8 cellular contexts compared by ENCODE assay signal in genomic region chr20:12970372-12970821, GRCh38. TPM values are rescaled to one million over a fixed set of nuclear protein-coding genes. Genes with fewer than 3 reads are reported as not detected.
DNase-seq lines count a peak whose midpoint lies in the region; ATAC-seq and TF ChIP-seq lines count a peak whose summit lies in the region.

No MANE protein-coding gene starts in this region.

- intact Hi-C loops in A673 (cut with micrococcal nuclease; ENCODE audit: unreplicated experiment), result loop anchor here (1.0 to 5.0 kb wide), 3 partner anchors 136 to 802 kb away; no protein-coding TSS in a partner anchor

- H3K4me3 ChIP-seq in A673 (ENCODE audit: low read depth, low read length, poor library complexity, severe bottlenecking), result no peak overlapping the region

- POLR2A ChIA-PET in A673 (lab: Charles Lee; ENCODE audit: low non-redundant PET), result no interaction called here

- no peaks in the 10 kb centered on the region for H3K9me3 ChIP-seq in A673 (ENCODE audit: low read depth, low read length, poor library complexity, severe bottlenecking)

- no peaks in the 10 kb centered on the region for H3K4me1 ChIP-seq in A673 (ENCODE audit: insufficient read depth, low read length, poor library complexity, severe bottlenecking)

- peak; percentile 58 for TF ChIP-seq CTCF in A673 (conservative IDR thresholded peaks at IDR 0.05; ENCODE audit: low read depth, low read length)

- ATAC-seq in GM18868 (IDR thresholded peaks at IDR 0.05; ENCODE audit: unreplicated experiment) (peak; percentile 63), HG03354 (IDR thresholded peaks at IDR 0.05; ENCODE audit: poor library complexity, severe bottlenecking, unreplicated experiment) (no peak), HG03521 (IDR thresholded peaks at IDR 0.05; ENCODE audit: unreplicated experiment) (no peak)

- no peaks in the 10 kb centered on the region for H3K36me3 ChIP-seq in A673 (ENCODE audit: insufficient read depth, low read length, poor library complexity, severe bottlenecking)

- H3K27ac ChIP-seq in A673 (ENCODE audit: low read depth, low read length, poor library complexity, severe bottlenecking), result no peak overlapping the region

- no TSS peak for BruUV-seq in A673 (replicated peaks; lab: Mats Ljungman, UMichigan)

- DNase-seq in A673 (ENCODE audit: low spot score), result peak; percentile 50
- peak; percentile 32 for DNase-seq in OCI-M1 (lab: John Stamatoyannopoulos, UW)
- DNase-seq in fibroblast of the conjunctiva (ENCODE audit: low read depth), result peak; percentile 35
- peak; percentile 26 for DNase-seq in retina
- DNase-seq in germinal center (ENCODE audit: low spot score), result no peak

- no peaks in the 10 kb centered on the region for H3K27me3 ChIP-seq in A673 (replicated peaks; ENCODE audit: insufficient read depth, low read depth, low read length, poor library complexity)

- CTCF ChIA-PET in A673 (lab: Charles Lee), result interaction anchor here (1.1 to 1.5 kb wide), 3 partner anchors 332 to 818 kb away, joined by 3 to 19 read pairs (median 3); no protein-coding TSS in a partner anchor

RNA-seq across cellular contexts. Expression of gene SPTLC3, which starts 38.4 kb away (rescaled TPM):
- total RNA-seq in A673 (2021), result 0.06 and 0.22 TPM in 2 replicates
